Comparison of ENCODE assay signal across 19 cellular contexts in the genomic region with DNA sequence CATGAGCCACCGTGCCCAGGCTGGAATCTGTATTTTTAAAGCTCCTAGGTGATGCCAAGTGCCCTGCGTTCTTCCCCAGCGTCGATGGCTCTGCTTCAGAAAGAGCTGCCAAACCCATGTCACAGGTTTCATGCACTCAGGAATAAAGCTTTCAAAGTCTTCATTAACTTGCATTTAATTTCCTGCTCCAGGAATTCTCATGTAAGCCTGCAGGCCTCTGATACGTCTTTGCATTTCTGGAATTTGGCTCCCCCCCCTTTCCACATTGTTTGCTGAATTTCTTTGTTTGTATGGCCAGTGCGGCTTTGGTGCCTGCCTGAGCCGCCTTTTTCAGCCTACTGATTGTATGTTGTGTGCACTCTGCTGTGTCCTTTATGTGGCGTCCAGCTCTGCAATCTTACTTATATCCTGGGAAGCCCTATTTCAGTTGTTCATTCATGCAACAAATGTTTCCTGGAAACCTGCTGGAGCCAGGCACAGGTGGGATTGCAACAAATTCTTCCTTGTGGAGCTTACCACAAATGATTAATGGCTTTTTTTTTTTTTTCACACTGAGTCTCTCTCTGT. TPM values are rescaled to one million over a fixed set of nuclear protein-coding genes. Genes with fewer than 3 reads are reported as not detected.
DNase-seq lines count a peak whose midpoint lies in the region; ATAC-seq and TF ChIP-seq lines count a peak whose summit lies in the region.
"Had no signal": no experiment of that assay in that cellular context is flagged by ENCODE, and none has a peak within 500 bp of the region (broad histone marks: within the 10 kb centered on the region; RNA-seq: fewer than 3 reads in every experiment).

No MANE protein-coding gene starts in this region.

- H3K9me3 ChIP-seq in left lung (no peaks in the 10 kb centered on the region), PC-3 (ENCODE audit: low read length) (no peaks in the 10 kb centered on the region)
- H3K9me3 ChIP-seq: Caco-2, sigmoid colon, thyroid gland had no signal

- ATAC-seq in left lung: no peak
- no peak for ATAC-seq in PC-3
- ATAC-seq: activated naive CD8-positive, alpha-beta T cell treated with anti-CD3 and anti-CD28 coated beads, Interleukin-2, amount 50 U/mL, for 24 hours had no signal

- BruUV-seq in PC-3 (replicated peaks; lab: Mats Ljungman, UMichigan): no TSS peak

- H2AK5ac ChIP-seq in mesendoderm (ENCODE audit: low read length): no peak overlapping the region

- no peak overlapping the region for H2AFZ ChIP-seq in PC-3 (ENCODE audit: low read length)

- H3K79me2 ChIP-seq in mesendoderm (ENCODE audit: control insufficient read depth, insufficient read depth, low read length) (no peaks in the 10 kb centered on the region), PC-3 (ENCODE audit: low read length) (no peaks in the 10 kb centered on the region)

- H3K4me1 ChIP-seq in mesendoderm (ENCODE audit: control insufficient read depth, low read depth, low read length) (no peaks in the 10 kb centered on the region), left lung (no peaks in the 10 kb centered on the region), PC-3 (ENCODE audit: insufficient read depth, low read length) (no peaks in the 10 kb centered on the region)
- H3K4me1 ChIP-seq: sigmoid colon had no signal

- no peak overlapping the region for H3K18ac ChIP-seq in mesendoderm (ENCODE audit: low read length)

- H3K4ac ChIP-seq in mesendoderm (ENCODE audit: low read depth, low read length): no peak overlapping the region

- H3K36me3 ChIP-seq in mesendoderm (ENCODE audit: control insufficient read depth, insufficient read depth, low read length) (no peaks in the 10 kb centered on the region), left lung (no peaks in the 10 kb centered on the region), PC-3 (ENCODE audit: low read depth, low read length) (no peaks in the 10 kb centered on the region)
- H3K36me3 ChIP-seq: sigmoid colon, thyroid gland had no signal

- H2BK15ac ChIP-seq in mesendoderm (replicated peaks; ENCODE audit: low read depth): no peak overlapping the region

- H3K4me3 ChIP-seq in mesendoderm (ENCODE audit: low read length) (no peak overlapping the region), left lung (no peak overlapping the region), PC-3 (ENCODE audit: low read length) (no peak overlapping the region)
- H3K4me3 ChIP-seq: coronary artery, sigmoid colon, thyroid gland had no signal

- H4K5ac ChIP-seq in mesendoderm (ENCODE audit: low read length): no peak overlapping the region

- POLR2A ChIA-PET in PC-3 (lab: Charles Lee; ENCODE audit: unreplicated experiment): interaction anchor here (0.6 kb wide), 2 partner anchors 64 to 176 kb away, joined by 5 read pairs; no protein-coding TSS in a partner anchor

- no peak overlapping the region for H2BK5ac ChIP-seq in mesendoderm (ENCODE audit: low read length)

- no peak overlapping the region for H3K4me2 ChIP-seq in mesendoderm (ENCODE audit: low read length)
- no peak overlapping the region for H3K4me2 ChIP-seq in PC-3 (ENCODE audit: low read length)

- no peak for TF ChIP-seq CTCF in left lung (IDR thresholded peaks at IDR 0.05)
- TF ChIP-seq CTCF in PC-3 (conservative IDR thresholded peaks at IDR 0.05; ENCODE audit: low read depth, low read length): no peak

- no peak overlapping the region for H4K8ac ChIP-seq in mesendoderm (ENCODE audit: low read depth, low read length)

- CTCF ChIA-PET in PC-3 (lab: Charles Lee): no interaction called here

- H3K23ac ChIP-seq in mesendoderm (ENCODE audit: low read length): no peak overlapping the region

- no peaks in the 10 kb centered on the region for H3K9me2 ChIP-seq in PC-3 (replicated peaks; ENCODE audit: low read length)

- H3K56ac ChIP-seq in mesendoderm (ENCODE audit: low read length): peak overlapping the region; percentile 30

- H4K20me1 ChIP-seq in PC-3 (ENCODE audit: low read length): no peaks in the 10 kb centered on the region

- H2BK120ac ChIP-seq in mesendoderm (ENCODE audit: low read depth, low read length): no peak overlapping the region

- H3K79me1 ChIP-seq in mesendoderm (ENCODE audit: low read length): no peaks in the 10 kb centered on the region

- intact Hi-C loops in left lung (cut with DNase I): no loop called here
- intact Hi-C loops in PC-3 (cut with micrococcal nuclease): no loop called here

- H3K27ac ChIP-seq in mesendoderm (ENCODE audit: low read depth, low read length): no peak overlapping the region
- no peak overlapping the region for H3K27ac ChIP-seq in left lung
- no peak overlapping the region for H3K27ac ChIP-seq in PC-3 (ENCODE audit: low read length)
- H3K27ac ChIP-seq: coronary artery, sigmoid colon, thyroid gland had no signal

- H3K9ac ChIP-seq in mesendoderm (ENCODE audit: low read length) (no peak overlapping the region), PC-3 (ENCODE audit: low read length) (no peak overlapping the region)

- in situ Hi-C loops in Caki2 (cut with HindIII; ENCODE audit: low pct_unique_long_range_greater_than_20kb, low sequenced_read_pairs): no loop called here

- H3K27me3 ChIP-seq in mesendoderm (ENCODE audit: insufficient read depth, low read length, poor library complexity) (no peaks in the 10 kb centered on the region), left lung (no peaks in the 10 kb centered on the region), PC-3 (ENCODE audit: low read length) (peaks cover 31% of the 10 kb centered on the region)
- H3K27me3 ChIP-seq: sigmoid colon, thyroid gland had no signal

- no CpG with 5 or more reads among the region's 8 CpGs for WGBS in mesendoderm (ENCODE audit: extremely low coverage, insufficient coverage, low lambda C conversion rate)

- no peaks in the 10 kb centered on the region for H3F3A ChIP-seq in PC-3 (ENCODE audit: low read length, unreplicated experiment)

- DNase-seq in Caki2 (ENCODE audit: low read depth) (peak; percentile 79), NCI-H2029 (lab: John Stamatoyannopoulos, UW) (peak; percentile 47), dermis blood vessel endothelial cell (peak; percentile 88), mesendoderm (peak; percentile 65), amygdala (lab: John Stamatoyannopoulos, UW) (no peak), left lung (no peak), PC-3 (no peak), dedifferentiated amniotic fluid mesenchymal stem cell (ENCODE audit: extremely low spot score) (no peak)
- DNase-seq: activated CD4-positive, alpha-beta T cell treated with anti-CD3 and anti-CD28 coated beads, Interleukin-2, amount 50 U/mL, for 1 hour; activated naive CD8-positive, alpha-beta T cell treated with anti-CD3 and anti-CD28 coated beads, Interleukin-2, amount 50 U/mL, for 24 hours; activated T-cell treated with anti-CD3 and anti-CD28 coated beads, Interleukin-2, amount 50 U/mL, for 48 hours; GF-D8; mammary epithelial cell; sigmoid colon; stimulated activated CD4-positive, alpha-beta T cell treated with anti-CD3 and anti-CD28 coated beads, Interleukin-4, amount 100 ng/mL, for 1 hour had no signal

RNA-seq across cellular contexts. Expression of gene OTOF, which starts 17.9 kb away (rescaled TPM):
- not detected in 2 replicates for total RNA-seq in Caki2 (2014; rRNA removed; shearing (Covaris generic); ENCODE audit: low replicate concordance)
- total RNA-seq in dermis blood vessel endothelial cell (73.3 and 89.5 TPM in 2 replicates), left lung (under 1 TPM in 1 of 2 donors, not detected in 1; 0.10 TPM), PC-3 (2014; rRNA removed) (not detected in 2 replicates)
- 0.10 TPM for polyA plus RNA-seq in mesendoderm (2013, experiment 1 of 2)
- polyA plus RNA-seq in mesendoderm (2013, experiment 2 of 2): 0.04 TPM
- total RNA-seq: mammary epithelial cell had no signal
- polyA plus RNA-seq: mammary epithelial cell, neural cell had no signal

Comparison
In these comparisons a context has a peak if more than half of its experiments do, and no peak if none do; other contexts are left out.
1. DNase-seq: peak in Caki2 (single experiment), NCI-H2029 (single experiment), dermis blood vessel endothelial cell (single experiment) and mesendoderm (single experiment); none in amygdala (0 of 56), left lung (0 of 2), PC-3 (single experiment) and dedifferentiated amniotic fluid mesenchymal stem cell (single experiment).
2. RNA of gene OTOF, which starts 17.9 kb away (total RNA-seq): 73.3 to 89.5 TPM in dermis blood vessel endothelial cell; 0.10 TPM in left lung, not detected in Caki2 and not detected in PC-3; every median in the first group is over 10 times any median in the second.